In the genomic region with DNA sequence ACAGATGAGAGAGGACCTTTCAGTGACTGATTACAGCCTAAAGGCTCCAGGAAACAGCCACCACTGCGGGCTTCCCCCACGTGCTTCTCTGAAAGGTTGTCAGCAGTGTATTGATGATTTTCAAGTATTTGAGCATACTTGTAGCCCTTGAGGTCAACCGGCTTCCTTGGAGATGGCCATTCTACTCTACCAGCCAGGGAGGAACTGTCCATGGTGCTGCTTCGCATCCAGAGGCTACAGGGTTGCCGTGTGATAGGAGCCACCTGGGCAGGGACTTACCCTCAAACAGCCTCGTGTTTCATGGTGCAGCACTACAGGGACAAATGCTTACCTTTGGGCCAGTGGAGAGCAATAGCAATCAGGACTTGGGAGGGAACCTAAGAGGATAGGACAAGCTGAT, we compare ENCODE assay signal across 20 cellular contexts.
A peak's percentile ranks its signal among the peaks of the same experiment; 100 is the strongest.
DNase-seq lines count a peak whose midpoint lies in the region; ATAC-seq, FAIRE-seq and TF ChIP-seq lines count a peak whose summit lies in the region.
"Had no signal": no experiment of that assay in that cellular context is flagged by ENCODE, and none has a peak within 500 bp of the region (broad histone marks: within the 10 kb centered on the region; RNA-seq: fewer than 3 reads in every experiment).

No MANE protein-coding gene starts in this region.

- H3K79me2 ChIP-seq in MM.1S (ENCODE audit: low read length) (no peaks in the 10 kb centered on the region), GM12878 (ENCODE audit: control insufficient read depth, insufficient read depth, low read length) (no peaks in the 10 kb centered on the region), neural progenitor cell (ENCODE audit: low read depth) (no peaks in the 10 kb centered on the region)

- RAD21 ChIA-PET in GM12878 (lab: Charles Lee; ENCODE audit: unreplicated experiment), result no interaction called here

- in situ Hi-C loops in GM12878 (cut with MboI), result no loop called here

- no peaks in the 10 kb centered on the region for H3K9me3 ChIP-seq in MM.1S (replicated peaks; ENCODE audit: insufficient read depth, low read length)
- no peaks in the 10 kb centered on the region for H3K9me3 ChIP-seq in GM12878 (replicated peaks; ENCODE audit: control insufficient read depth, insufficient read depth, low read length)
- H3K9me3 ChIP-seq in neural progenitor cell (ENCODE audit: low read depth), result no peaks in the 10 kb centered on the region
- H3K9me3 ChIP-seq: uterus had no signal

- H3K4me2 ChIP-seq in MM.1S (ENCODE audit: low read depth, low read length) (no peak overlapping the region), GM12878 (ENCODE audit: control insufficient read depth, insufficient read depth) (no peak overlapping the region), neural progenitor cell (no peak overlapping the region)
- H3K4me2 ChIP-seq: PC-9 had no signal

- H3K27ac Mint-ChIP-seq in activated CD4-positive, alpha-beta T cell treated with anti-CD3 and anti-CD28 coated beads for 36 hours, result no peak overlapping the region
- no peak overlapping the region for H3K27ac Mint-ChIP-seq in activated CD4-positive, alpha-beta T cell treated with anti-CD3 and anti-CD28 coated beads, Interleukin-2, amount 10 ng/mL, durations not matched to agents 24 days and 14 days
- H3K27ac Mint-ChIP-seq in neural progenitor cell, result no peak overlapping the region
- H3K27ac Mint-ChIP-seq: CD14-positive monocyte; naive thymus-derived CD8-positive, alpha-beta T cell had no signal

- H3K4me3 Mint-ChIP-seq in activated CD4-positive, alpha-beta T cell treated with anti-CD3 and anti-CD28 coated beads for 36 hours, result no peak overlapping the region
- no peak overlapping the region for H3K4me3 Mint-ChIP-seq in activated CD4-positive, alpha-beta T cell treated with anti-CD3 and anti-CD28 coated beads, Interleukin-2, amount 10 ng/mL, durations not matched to agents 24 days and 14 days
- H3K4me3 Mint-ChIP-seq in neural progenitor cell, result no peak overlapping the region
- H3K4me3 Mint-ChIP-seq: CD14-positive monocyte; naive thymus-derived CD8-positive, alpha-beta T cell had no signal

- FAIRE-seq in GM12878 (lab: Jason Lieb, UNC), result no peak
- FAIRE-seq: A204.1, endothelial cell of umbilical vein, frontal cortex had no signal

- no peaks in the 10 kb centered on the region for H3K36me3 Mint-ChIP-seq in activated CD4-positive, alpha-beta T cell treated with anti-CD3 and anti-CD28 coated beads for 36 hours (ENCODE audit: low read depth)
- H3K36me3 Mint-ChIP-seq in activated CD4-positive, alpha-beta T cell treated with anti-CD3 and anti-CD28 coated beads, Interleukin-2, amount 10 ng/mL, durations not matched to agents 24 days and 14 days (ENCODE audit: low read depth), result no peaks in the 10 kb centered on the region
- H3K36me3 Mint-ChIP-seq in neural progenitor cell, result no peaks in the 10 kb centered on the region
- H3K36me3 Mint-ChIP-seq: CD14-positive monocyte; naive thymus-derived CD8-positive, alpha-beta T cell had no signal

- H3K36me3 ChIP-seq in MM.1S (replicated peaks; ENCODE audit: insufficient read depth, low read length), result no peaks in the 10 kb centered on the region
- H3K36me3 ChIP-seq in GM12878 (ENCODE audit: control insufficient read depth in 2 of 2, insufficient read depth in 2 of 2, low read length in 1 of 2), result no peaks in the 10 kb centered on the region
- H3K36me3 ChIP-seq in neural progenitor cell, result no peaks in the 10 kb centered on the region
- H3K36me3 ChIP-seq: uterus had no signal

- no peaks in the 10 kb centered on the region for H3K4me1 Mint-ChIP-seq in activated CD4-positive, alpha-beta T cell treated with anti-CD3 and anti-CD28 coated beads for 36 hours
- H3K4me1 Mint-ChIP-seq in activated CD4-positive, alpha-beta T cell treated with anti-CD3 and anti-CD28 coated beads, Interleukin-2, amount 10 ng/mL, durations not matched to agents 24 days and 14 days, result no peaks in the 10 kb centered on the region
- H3K4me1 Mint-ChIP-seq in neural progenitor cell, result no peaks in the 10 kb centered on the region
- H3K4me1 Mint-ChIP-seq: CD14-positive monocyte; naive thymus-derived CD8-positive, alpha-beta T cell had no signal

- H3K27ac ChIP-seq in MM.1S (ENCODE audit: low read length), result no peak overlapping the region
- H3K27ac ChIP-seq in GM12878 (ENCODE audit: control insufficient read depth, insufficient read depth), result no peak overlapping the region
- H3K27ac ChIP-seq in neural progenitor cell, result no peak overlapping the region
- H3K27ac ChIP-seq: PC-9, uterus, VCaP had no signal

- no peaks in the 10 kb centered on the region for H3K9me2 ChIP-seq in MM.1S (replicated peaks; ENCODE audit: insufficient read depth, low read length)

- POLR2A ChIA-PET in activated CD4-positive, alpha-beta T cell treated with anti-CD3 and anti-CD28 coated beads for 36 hours (lab: Charles Lee), result no interaction called here
- POLR2A ChIA-PET in GM12878 (lab: Charles Lee), result no interaction called here

- H3K9ac ChIP-seq in MM.1S (ENCODE audit: low read length), result no peak overlapping the region
- H3K9ac ChIP-seq in GM12878 (ENCODE audit: control insufficient read depth, insufficient read depth, low read length), result no peak overlapping the region
- H3K9ac ChIP-seq in neural progenitor cell, result no peak overlapping the region

- TF ChIP-seq POLR2A in GM12878 (IDR thresholded peaks at IDR 0.05; ENCODE audit: low read depth, low read length), result no peak

- no peaks in the 10 kb centered on the region for H3K4me1 ChIP-seq in MM.1S (ENCODE audit: low read length)
- no peaks in the 10 kb centered on the region for H3K4me1 ChIP-seq in GM12878 (ENCODE audit: control insufficient read depth, insufficient read depth, low read length)
- no peaks in the 10 kb centered on the region for H3K4me1 ChIP-seq in neural progenitor cell
- H3K4me1 ChIP-seq: uterus had no signal

- DNase-seq in activated CD4-positive, alpha-beta T cell treated with anti-CD3 and anti-CD28 coated beads for 36 hours, result peak; percentile 20
- DNase-seq in activated CD4-positive, alpha-beta T cell treated with anti-CD3 and anti-CD28 coated beads, Interleukin-2, amount 10 ng/mL, durations not matched to agents 24 days and 14 days, result no peak
- DNase-seq in MM.1S (peak; percentile 23), GM12878 (ENCODE audit: low read depth, low spot score) (no peak), neural progenitor cell (ENCODE audit: low spot score) (peak; percentile 82), NCI-H2029 (lab: John Stamatoyannopoulos, UW) (no peak), NCI-H69 (lab: John Stamatoyannopoulos, UW) (no peak)
- DNase-seq: activated gamma-delta T cell; naive thymus-derived CD8-positive, alpha-beta T cell; NCI-H1930; NCI-H526; SW 1271; uterus had no signal

- CTCF ChIA-PET in activated CD4-positive, alpha-beta T cell treated with anti-CD3 and anti-CD28 coated beads for 36 hours (lab: Charles Lee), result no interaction called here
- CTCF ChIA-PET in GM12878 (lab: Yijun Ruan, JAX), result no interaction called here

- 27% methylated on average over 6 of the region's 6 CpGs for WGBS in GM12878 (ENCODE audit: insufficient coverage, insufficient replicate concordance, low lambda C conversion rate, missing lambda C conversion rate)

- H3K27me3 ChIP-seq in MM.1S (replicated peaks; ENCODE audit: insufficient read depth, low read length) (no peaks in the 10 kb centered on the region), GM12878 (replicated peaks in 1 of 2; ENCODE audit: control insufficient read depth in 2 of 2, insufficient read depth in 2 of 2, low read length in 1 of 2) (no peaks in the 10 kb centered on the region), neural progenitor cell (no peaks in the 10 kb centered on the region)
- H3K27me3 ChIP-seq: uterus had no signal

- ATAC-seq in activated CD4-positive, alpha-beta T cell treated with anti-CD3 and anti-CD28 coated beads for 36 hours, result no peak
- no peak for ATAC-seq in GM12878
- no peak for ATAC-seq in HG03460 (IDR thresholded peaks at IDR 0.05; ENCODE audit: unreplicated experiment)
- ATAC-seq: naive thymus-derived CD8-positive, alpha-beta T cell had no signal

- TF ChIP-seq RAD21 in GM12878 (IDR thresholded peaks at IDR 0.05; ENCODE audit: insufficient read depth, low read depth, low read length), result no peak

- H3K9me3 Mint-ChIP-seq in activated CD4-positive, alpha-beta T cell treated with anti-CD3 and anti-CD28 coated beads for 36 hours (ENCODE audit: low read depth), result peaks cover 8% of the 10 kb centered on the region
- peaks cover 4% of the 10 kb centered on the region for H3K9me3 Mint-ChIP-seq in activated CD4-positive, alpha-beta T cell treated with anti-CD3 and anti-CD28 coated beads, Interleukin-2, amount 10 ng/mL, durations not matched to agents 24 days and 14 days
- no peaks in the 10 kb centered on the region for H3K9me3 Mint-ChIP-seq in neural progenitor cell

- no peaks in the 10 kb centered on the region for H3F3A ChIP-seq in MM.1S (ENCODE audit: insufficient read depth, low read length)
- no peaks in the 10 kb centered on the region for H3F3A ChIP-seq in neural progenitor cell (ENCODE audit: low read depth)

- SMC1A ChIA-PET in GM12878 (lab: Charles Lee; ENCODE audit: uncharacterized antibody, unreplicated experiment), result no interaction called here

- no peak overlapping the region for H3K4me3 ChIP-seq in MM.1S (ENCODE audit: low read length)
- H3K4me3 ChIP-seq in GM12878, result no peak overlapping the region
- no peak overlapping the region for H3K4me3 ChIP-seq in neural progenitor cell
- H3K4me3 ChIP-seq: PC-9, uterus had no signal

- TF ChIP-seq EP300 in GM12878 (IDR thresholded peaks at IDR 0.05; ENCODE audit: borderline replicate concordance in 1 of 2, control insufficient read depth in 1 of 2, low read depth in 2 of 2, low read length in 2 of 2), result no peak

- no peaks in the 10 kb centered on the region for H3K27me3 Mint-ChIP-seq in activated CD4-positive, alpha-beta T cell treated with anti-CD3 and anti-CD28 coated beads for 36 hours
- H3K27me3 Mint-ChIP-seq in activated CD4-positive, alpha-beta T cell treated with anti-CD3 and anti-CD28 coated beads, Interleukin-2, amount 10 ng/mL, durations not matched to agents 24 days and 14 days, result no peaks in the 10 kb centered on the region
- H3K27me3 Mint-ChIP-seq in neural progenitor cell (ENCODE audit: insufficient read depth, low read depth), result no peaks in the 10 kb centered on the region

- intact Hi-C loops in activated CD4-positive, alpha-beta T cell treated with anti-CD3 and anti-CD28 coated beads for 36 hours (cut with DNase I, micrococcal nuclease), result no loop called here
- intact Hi-C loops in activated CD4-positive, alpha-beta T cell treated with anti-CD3 and anti-CD28 coated beads, Interleukin-2, amount 10 ng/mL, durations not matched to agents 24 days and 14 days (cut with micrococcal nuclease), result no loop called here
- intact Hi-C loops in GM12878 (cut with micrococcal nuclease; ENCODE audit: unreplicated experiment), result no loop called here

- BruUV-seq in GM12878 (replicated peaks; lab: Mats Ljungman, UMichigan), result no TSS peak

- H4K20me1 ChIP-seq in MM.1S (ENCODE audit: insufficient read depth, low read length) (no peaks in the 10 kb centered on the region), GM12878 (ENCODE audit: control insufficient read depth, insufficient read depth) (no peaks in the 10 kb centered on the region), neural progenitor cell (ENCODE audit: low read depth) (no peaks in the 10 kb centered on the region)

- TF ChIP-seq CTCF in MM.1S (IDR thresholded peaks at IDR 0.05; ENCODE audit: low read length) (no peak), GM12878 (IDR thresholded peaks at IDR 0.05 in 2 of 3, conservative IDR thresholded peaks at IDR 0.05 in 1 of 3; ENCODE audit: control insufficient read depth in 2 of 3, extremely low read depth in 1 of 3, insufficient read depth in 1 of 3, low read depth in 3 of 3, low read length in 3 of 3) (no peak), neural progenitor cell (IDR thresholded peaks at IDR 0.05) (no peak)

- no peak overlapping the region for H2AFZ ChIP-seq in MM.1S (ENCODE audit: low read length)
- H2AFZ ChIP-seq in GM12878 (ENCODE audit: control insufficient read depth, low read depth, low read length), result no peak overlapping the region
- no peak overlapping the region for H2AFZ ChIP-seq in neural progenitor cell (replicated peaks)
- H2AFZ ChIP-seq: PC-9 had no signal

Comparison
In these comparisons a context has a peak if more than half of its experiments do, and no peak if none do; other contexts are left out.
1. DNase-seq: peak in activated CD4-positive, alpha-beta T cell treated with anti-CD3 and anti-CD28 coated beads for 36 hours (single experiment), MM.1S (single experiment) and neural progenitor cell (single experiment); none in activated CD4-positive, alpha-beta T cell treated with anti-CD3 and anti-CD28 coated beads, Interleukin-2, amount 10 ng/mL, durations not matched to agents 24 days and 14 days (single experiment), GM12878 (single experiment), NCI-H2029 (single experiment) and NCI-H69 (single experiment).